ENCODE assay signal across 32 cellular contexts in the genomic region with DNA sequence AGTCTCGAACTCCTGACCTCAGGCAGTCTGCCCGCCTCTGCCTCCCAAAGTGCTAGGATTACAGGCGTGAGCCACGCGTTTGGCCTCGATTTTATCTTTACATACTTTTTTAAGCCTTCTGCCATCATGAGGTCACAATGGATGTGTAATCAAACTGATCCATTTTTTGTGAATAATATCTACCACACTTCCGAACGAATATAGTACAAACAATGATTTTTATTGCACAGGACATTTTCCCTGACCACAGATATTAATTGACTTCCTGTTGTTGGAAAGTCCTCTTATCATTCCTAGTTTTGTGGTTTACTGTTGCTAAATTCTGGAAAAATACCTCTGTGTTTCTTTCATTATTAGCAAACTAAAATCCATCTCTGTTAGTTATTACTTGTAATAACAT.
DNase-seq lines count a peak whose midpoint lies in the region; ATAC-seq, FAIRE-seq and TF ChIP-seq lines count a peak whose summit lies in the region.
"Had no signal": no experiment of that assay in that cellular context is flagged by ENCODE, and none has a peak within 500 bp of the region (broad histone marks: within the 10 kb centered on the region; RNA-seq: fewer than 3 reads in every experiment).

No MANE protein-coding gene starts in this region.

- no peaks in the 10 kb centered on the region for H3K9me2 ChIP-seq in PC-3 (replicated peaks; ENCODE audit: low read length)

- H3K9me3 Mint-ChIP-seq in Caco-2 (ENCODE audit: unreplicated experiment) = no peaks in the 10 kb centered on the region
- H3K9me3 Mint-ChIP-seq: activated naive CD4-positive, alpha-beta T cell treated with anti-CD3 and anti-CD28 coated beads for 36 hours; activated T-cell treated with anti-CD3 and anti-CD28 coated beads, Interleukin-2, amount 50 U/mL, for 72 hours; CD4-positive, alpha-beta memory T cell; IgD-negative memory B cell; naive thymus-derived CD4-positive, alpha-beta T cell had no signal

- no peaks in the 10 kb centered on the region for H3K27me3 Mint-ChIP-seq in Caco-2 (ENCODE audit: insufficient read depth, unreplicated experiment)
- H3K27me3 Mint-ChIP-seq: CD4-positive, alpha-beta memory T cell; IgD-negative memory B cell; naive thymus-derived CD4-positive, alpha-beta T cell had no signal

- H3K4me3 Mint-ChIP-seq in Caco-2 (ENCODE audit: unreplicated experiment) = no peak overlapping the region
- H3K4me3 Mint-ChIP-seq: activated naive CD4-positive, alpha-beta T cell treated with anti-CD3 and anti-CD28 coated beads for 36 hours; activated T-cell treated with anti-CD3 and anti-CD28 coated beads, Interleukin-2, amount 50 U/mL, for 72 hours; CD4-positive, alpha-beta memory T cell; IgD-negative memory B cell; naive thymus-derived CD4-positive, alpha-beta T cell had no signal

- no peaks in the 10 kb centered on the region for H3K9me3 ChIP-seq in PC-3 (ENCODE audit: low read length)
- H3K9me3 ChIP-seq in Caco-2 = no peaks in the 10 kb centered on the region
- H3K9me3 ChIP-seq: colonic mucosa, testis had no signal

- TF ChIP-seq CTCF in PC-3 (conservative IDR thresholded peaks at IDR 0.05; ENCODE audit: low read depth, low read length) = no peak
- TF ChIP-seq CTCF in Caco-2 (IDR thresholded peaks at IDR 0.05; ENCODE audit: insufficient read depth in 1 of 2, low read depth in 1 of 2, low read length in 1 of 2, severe bottlenecking in 1 of 2, unreplicated experiment in 1 of 2) = no peak

- H3K4me1 ChIP-seq in PC-3 (ENCODE audit: insufficient read depth, low read length) = no peaks in the 10 kb centered on the region
- H3K4me1 ChIP-seq in Caco-2 = no peaks in the 10 kb centered on the region
- H3K4me1 ChIP-seq: colonic mucosa, testis had no signal

- no peaks in the 10 kb centered on the region for H4K20me1 ChIP-seq in PC-3 (ENCODE audit: low read length)

- H3K4me3 ChIP-seq in PC-3 (ENCODE audit: low read length) = no peak overlapping the region
- no peak overlapping the region for H3K4me3 ChIP-seq in Caco-2 (ENCODE audit: low read depth, low read length)
- H3K4me3 ChIP-seq: colonic mucosa, skin epidermis, testis had no signal

- H3K27ac ChIP-seq in PC-3 (ENCODE audit: low read length) = no peak overlapping the region
- H3K27ac ChIP-seq: colonic mucosa, skin epidermis, testis had no signal

- no peak for FAIRE-seq in GM12892 (lab: Jason Lieb, UNC)
- FAIRE-seq: bronchial epithelial cell, islet of Langerhans, RCC 7860, urothelium cell line had no signal

- H3K27me3 ChIP-seq in PC-3 (ENCODE audit: low read length) (no peaks in the 10 kb centered on the region), Caco-2 (replicated peaks; ENCODE audit: control insufficient read depth, insufficient read depth, low read length) (no peaks in the 10 kb centered on the region)
- H3K27me3 ChIP-seq: colonic mucosa, testis had no signal

- H3F3A ChIP-seq in PC-3 (ENCODE audit: low read length, unreplicated experiment) = no peaks in the 10 kb centered on the region

- H2AFZ ChIP-seq in PC-3 (ENCODE audit: low read length) = no peak overlapping the region

- no peak for TF ChIP-seq POLR2A in GM12892 (IDR thresholded peaks at IDR 0.05; ENCODE audit: low read depth, low read length)

- POLR2A ChIA-PET in PC-3 (lab: Charles Lee; ENCODE audit: unreplicated experiment) (no interaction called here), Caco-2 (lab: Charles Lee) (no interaction called here)

- no peaks in the 10 kb centered on the region for H3K79me2 ChIP-seq in PC-3 (ENCODE audit: low read length)

- ATAC-seq in PC-3 = peak; percentile 50
- ATAC-seq: activated T-cell treated with anti-CD3 and anti-CD28 coated beads, Interleukin-2, amount 50 U/mL, for 72 hours; esophagus mucosa; left ventricle myocardium superior; naive thymus-derived CD4-positive, alpha-beta T cell; stimulated activated naive CD8-positive, alpha-beta T cell treated with anti-CD3 and anti-CD28 coated beads, Interleukin-15, Interleukin-2, amounts not matched to agents 100 U/mL and 50 U/mL, for 24 hours had no signal

- intact Hi-C loops in PC-3 (cut with micrococcal nuclease) = no loop called here
- intact Hi-C loops in Caco-2 (cut with micrococcal nuclease; ENCODE audit: unreplicated experiment) = no loop called here

- no peaks in the 10 kb centered on the region for H3K4me1 Mint-ChIP-seq in Caco-2 (ENCODE audit: low read depth, unreplicated experiment)
- H3K4me1 Mint-ChIP-seq: CD4-positive, alpha-beta memory T cell had no signal

- peaks cover 6% of the 10 kb centered on the region for H3K36me3 Mint-ChIP-seq in Caco-2 (ENCODE audit: insufficient read depth, unreplicated experiment)

- DNase-seq in Daoy (ENCODE audit: low read depth) (peak; percentile 1), PC-3 (peak; percentile 59), fibroblast of gingiva (ENCODE audit: low read depth) (peak; percentile 36), pulmonary artery endothelial cell (ENCODE audit: low read depth, low spot score) (peak; percentile 1), GM12892 (ENCODE audit: insufficient read length) (no peak), NCI-H2196 (lab: John Stamatoyannopoulos, UW; ENCODE audit: unreplicated experiment) (no peak), Caco-2 (no peak)
- DNase-seq: activated CD4-positive, alpha-beta T cell treated with anti-CD3 and anti-CD28 coated beads, Interleukin-2, amount 50 U/mL, for 4 hours; activated CD4-positive, CD25-positive, alpha-beta regulatory T cell; activated naive CD4-positive, alpha-beta T cell treated with anti-CD3 and anti-CD28 coated beads for 36 hours; activated T-cell treated with anti-CD3 and anti-CD28 coated beads, Interleukin-2, amount 50 U/mL, for 72 hours; amniotic stem cell; CD4-positive, alpha-beta memory T cell; colonic mucosa; DMS 273 treated with DMSO at 0.1 percent for 48 hours; left ventricle myocardium superior; midbrain; NCI-H1092; NCI-H187 treated with DMSO at 0.1 percent for 48 hours; NCI-H748 treated with DMSO at 0.1 percent for 48 hours; occipital lobe; stimulated activated naive CD8-positive, alpha-beta T cell treated with anti-CD3 and anti-CD28 coated beads, Interleukin-15, Interleukin-2, amounts not matched to agents 100 U/mL and 50 U/mL, for 24 hours; T-helper 1 cell; testis had no signal

- BruUV-seq in PC-3 (replicated peaks; lab: Mats Ljungman, UMichigan) (no TSS peak), Caco-2 (replicated peaks; lab: Mats Ljungman, UMichigan) (no TSS peak)

- no peak overlapping the region for H3K4me2 ChIP-seq in PC-3 (ENCODE audit: low read length)

- H3K9ac ChIP-seq in PC-3 (ENCODE audit: low read length) = no peak overlapping the region

- CTCF ChIA-PET in PC-3 (lab: Charles Lee) = interaction anchor here (0.6 kb wide), 1 partner anchor 11 kb away, joined by 4 read pairs; no protein-coding TSS in a partner anchor
- CTCF ChIA-PET in Caco-2 (lab: Charles Lee) = interaction anchor here (0.6 to 1.0 kb wide), 4 partner anchors 15 to 627 kb away, joined by 3 to 7 read pairs (median 4); a partner anchor contains a TSS

- H3K27ac Mint-ChIP-seq in Caco-2 (ENCODE audit: unreplicated experiment) = no peak overlapping the region
- H3K27ac Mint-ChIP-seq: activated naive CD4-positive, alpha-beta T cell treated with anti-CD3 and anti-CD28 coated beads for 36 hours; activated T-cell treated with anti-CD3 and anti-CD28 coated beads, Interleukin-2, amount 50 U/mL, for 72 hours; IgD-negative memory B cell; naive thymus-derived CD4-positive, alpha-beta T cell had no signal

- H3K36me3 ChIP-seq in PC-3 (ENCODE audit: low read depth, low read length) = no peaks in the 10 kb centered on the region
- H3K36me3 ChIP-seq in Caco-2 (ENCODE audit: control insufficient read depth, insufficient read depth, low read length) = no peaks in the 10 kb centered on the region
- H3K36me3 ChIP-seq: colonic mucosa had no signal

Comparison
In these comparisons a context has a peak if more than half of its experiments do, and no peak if none do; other contexts are left out.
1. DNase-seq: peak in Daoy (single experiment), PC-3 (single experiment), fibroblast of gingiva (single experiment) and pulmonary artery endothelial cell (single experiment); none in GM12892 (single experiment), NCI-H2196 (single experiment) and Caco-2 (0 of 2).